In genomic region chr11:75760710-75761493, GRCh38 we compare ENCODE assay signal across 16 cellular contexts. TPM values are rescaled to one million over a fixed set of nuclear protein-coding genes. Genes with fewer than 3 reads are reported as not detected.
DNase-seq lines count a peak whose midpoint lies in the region; ATAC-seq, FAIRE-seq and TF ChIP-seq lines count a peak whose summit lies in the region.
"Had no signal": no experiment of that assay in that cellular context is flagged by ENCODE, and none has a peak within 500 bp of the region (broad histone marks: within the 10 kb centered on the region; RNA-seq: fewer than 3 reads in every experiment).

No MANE protein-coding gene starts in this region.

- DNase-seq in ACHN (peak; percentile 20), HS-5 (ENCODE audit: low read depth) (peak; percentile 69), GM12878 (ENCODE audit: low read depth, low spot score) (no peak), kidney glomerular epithelial cell (lab: John Stamatoyannopoulos, UW) (peak; percentile 2), lower leg skin (ENCODE audit: low spot score in 2 of 2) (no peak), NCI-H774 (lab: John Stamatoyannopoulos, UW) (no peak), NCI-H1694 (lab: John Stamatoyannopoulos, UW) (no peak), sigmoid colon (no peak)
- DNase-seq: AML-193, esophagus squamous epithelium, NCI-H1694 treated with DMSO at 0.1 percent for 48 hours, NCI-H748 treated with DMSO at 0.1 percent for 48 hours, Right ventricle myocardium superior, upper lobe of right lung had no signal

- no TSS peak for BruUV-seq in GM12878 (replicated peaks; lab: Mats Ljungman, UMichigan)

- no peak overlapping the region for H3K9ac ChIP-seq in GM12878 (ENCODE audit: control insufficient read depth, insufficient read depth, low read length)
- H3K9ac ChIP-seq: parathyroid adenoma had no signal

- TF ChIP-seq EP300 in GM12878 (IDR thresholded peaks at IDR 0.05; ENCODE audit: borderline replicate concordance in 1 of 2, control insufficient read depth in 1 of 2, low read depth in 2 of 2, low read length in 2 of 2), result no peak
- no peak for TF ChIP-seq EP300 in sigmoid colon (IDR thresholded peaks at IDR 0.05)

- in situ Hi-C loops in ACHN (cut with HindIII; ENCODE audit: low pct_ligation_motif_present, low pct_unique_long_range_greater_than_20kb, low sequenced_read_pairs) (no loop called here), GM12878 (cut with MboI) (no loop called here)

- H3K27ac ChIP-seq in GM12878 (ENCODE audit: control insufficient read depth, insufficient read depth) (no peak overlapping the region), sigmoid colon (no peak overlapping the region)
- H3K27ac ChIP-seq: esophagus squamous epithelium, parathyroid adenoma, upper lobe of right lung had no signal

- no peak for FAIRE-seq in GM12878 (lab: Jason Lieb, UNC)

- peaks cover under 1% of the 10 kb centered on the region for H3K4me1 ChIP-seq in GM12878 (ENCODE audit: control insufficient read depth, insufficient read depth, low read length)
- H3K4me1 ChIP-seq in sigmoid colon, result no peaks in the 10 kb centered on the region
- H3K4me1 ChIP-seq: esophagus squamous epithelium, parathyroid adenoma, upper lobe of right lung had no signal

- H3K36me3 ChIP-seq in GM12878 (ENCODE audit: control insufficient read depth in 2 of 2, insufficient read depth in 2 of 2, low read length in 1 of 2) (no peaks in the 10 kb centered on the region), sigmoid colon (no peaks in the 10 kb centered on the region)
- H3K36me3 ChIP-seq: esophagus squamous epithelium, upper lobe of right lung had no signal

- ATAC-seq in GM12878, result no peak; the same call in 2 of the 3 replicates
- ATAC-seq: upper lobe of right lung had no signal

- TF ChIP-seq RAD21 in GM12878 (IDR thresholded peaks at IDR 0.05; ENCODE audit: insufficient read depth, low read depth, low read length), result no peak

- H3K9me3 ChIP-seq in GM12878 (replicated peaks; ENCODE audit: control insufficient read depth, insufficient read depth, low read length), result no peaks in the 10 kb centered on the region
- H3K9me3 ChIP-seq in sigmoid colon, result no peaks in the 10 kb centered on the region
- H3K9me3 ChIP-seq: esophagus squamous epithelium, upper lobe of right lung had no signal

- SMC1A ChIA-PET in GM12878 (lab: Charles Lee; ENCODE audit: uncharacterized antibody, unreplicated experiment), result no interaction called here

- H4K20me1 ChIP-seq in GM12878 (ENCODE audit: control insufficient read depth, insufficient read depth), result no peaks in the 10 kb centered on the region

- RAD21 ChIA-PET in GM12878 (lab: Charles Lee; ENCODE audit: unreplicated experiment), result interaction anchor here (1.0 kb wide), 1 partner anchor 42 kb away, joined by 3 read pairs; no protein-coding TSS in a partner anchor

- H3K4me3 ChIP-seq in GM12878, result no peak overlapping the region
- no peak overlapping the region for H3K4me3 ChIP-seq in lower leg skin (ENCODE audit: low read depth, poor library complexity, severe bottlenecking)
- H3K4me3 ChIP-seq in sigmoid colon, result no peak overlapping the region
- H3K4me3 ChIP-seq: esophagus squamous epithelium, upper lobe of right lung had no signal

- TF ChIP-seq CTCF in GM12878 (IDR thresholded peaks at IDR 0.05 in 2 of 3, conservative IDR thresholded peaks at IDR 0.05 in 1 of 3; ENCODE audit: control insufficient read depth in 2 of 3, extremely low read depth in 1 of 3, insufficient read depth in 1 of 3, low read depth in 3 of 3, low read length in 3 of 3) (no peak), lower leg skin (IDR thresholded peaks at IDR 0.05) (no peak), sigmoid colon (IDR thresholded peaks at IDR 0.05) (no peak)

- no peak for TF ChIP-seq POLR2A in GM12878 (IDR thresholded peaks at IDR 0.05; ENCODE audit: low read depth, low read length)
- no peak for TF ChIP-seq POLR2A in lower leg skin (IDR thresholded peaks at IDR 0.05)
- TF ChIP-seq POLR2A in sigmoid colon (IDR thresholded peaks at IDR 0.05), result no peak

- no peaks in the 10 kb centered on the region for H3K27me3 ChIP-seq in GM12878 (replicated peaks in 1 of 2; ENCODE audit: control insufficient read depth in 2 of 2, insufficient read depth in 2 of 2, low read length in 1 of 2)
- H3K27me3 ChIP-seq in sigmoid colon, result no peaks in the 10 kb centered on the region
- H3K27me3 ChIP-seq: upper lobe of right lung had no signal

- no peak overlapping the region for H2AFZ ChIP-seq in GM12878 (ENCODE audit: control insufficient read depth, low read depth, low read length)
- H2AFZ ChIP-seq: parathyroid adenoma had no signal

- H3K4me2 ChIP-seq in GM12878 (ENCODE audit: control insufficient read depth, insufficient read depth), result no peak overlapping the region

- CTCF ChIA-PET in GM12878 (lab: Yijun Ruan, JAX), result interaction anchor here (0.6 to 1.6 kb wide), 3 partner anchors 41 to 353 kb away, joined by 3 to 4 read pairs (median 4); no protein-coding TSS in a partner anchor

- intact Hi-C loops in GM12878 (cut with micrococcal nuclease; ENCODE audit: unreplicated experiment), result loop anchor here (10.0 kb wide), 1 partner anchor 166 kb away; no protein-coding TSS in a partner anchor
- intact Hi-C loops in lower leg skin (cut with DNase I; ENCODE audit: low total_unique reads), result no loop called here
- intact Hi-C loops in sigmoid colon (cut with DNase I), result no loop called here

- POLR2A ChIA-PET in GM12878 (lab: Charles Lee), result no interaction called here

- 87% methylated on average over 3 of the region's 3 CpGs for WGBS in GM12878 (ENCODE audit: insufficient coverage, insufficient replicate concordance, low lambda C conversion rate, missing lambda C conversion rate)
- WGBS in lower leg skin, 2 donors, result 93 to 95% methylated on average over 3 of the region's 3 CpGs
- WGBS in sigmoid colon, 2 donors, result 87 to 92% methylated on average over 3 of the region's 3 CpGs

- no peaks in the 10 kb centered on the region for H3K79me2 ChIP-seq in GM12878 (ENCODE audit: control insufficient read depth, insufficient read depth, low read length)
- H3K79me2 ChIP-seq: parathyroid adenoma had no signal

RNA-seq across cellular contexts. Expression of gene DGAT2, which starts 7.7 kb away (rescaled TPM):
- 11.2 and 12.8 TPM in 2 replicates for total RNA-seq in GM12878 (2013; cell fraction: nucleolus; rRNA removed)
- 16.7 and 20.5 TPM in 2 replicates for total RNA-seq in GM12878 (2014; rRNA removed)
- 12.5 and 13.0 TPM in 2 replicates for total RNA-seq in GM12878 (2014; rRNA removed; fragmentation: Illumina TruSeq; extraction: Trizol)
- 19.5 and 21.0 TPM in 2 replicates for total RNA-seq in GM12878 (2021)
- 5.8 TPM for polyA plus RNA-seq in GM12878 (2011; ENCODE audit: low read depth)
- 15.2 and 25.9 TPM in 2 replicates for polyA plus RNA-seq in GM12878 (2011; rRNA removed)
- polyA plus RNA-seq in GM12878 (2011; cell fraction: cytosol; rRNA removed), result 22.0 and 29.0 TPM in 2 replicates
- 13.3 and 13.6 TPM in 2 replicates for polyA plus RNA-seq in GM12878 (2011; cell fraction: nucleus; rRNA removed)
- 7.4 and 8.5 TPM in 2 replicates for polyA plus RNA-seq in GM12878 (2012)
- polyA plus RNA-seq in GM12878 (2014; fragmentation: Illumina TruSeq; extraction: Trizol), result 17.0 and 23.0 TPM in 2 replicates
- 1 to 10 TPM; 5.1 to 5.5 TPM for polyA plus RNA-seq in GM12878 (2014; fragmentation: Nextera tagmentation; extraction: Ambion mirVana)
- 20.2 and 20.5 TPM in 2 replicates for polyA plus RNA-seq in GM12878 (2014; rRNA removed)
- 10 to 100 TPM; 17.2 to 17.9 TPM for polyA plus RNA-seq in GM12878 (2016; fragmentation: Nextera tagmentation; extraction: Ambion mirVana)
- 29.6 and 33.1 TPM in 2 replicates for polyA minus RNA-seq in GM12878 (2011; rRNA and poly(A)+ RNA removed)
- polyA minus RNA-seq in GM12878 (2011; cell fraction: cytosol; rRNA and poly(A)+ RNA removed), result 4.5 and 7.5 TPM in 2 replicates
- polyA minus RNA-seq in GM12878 (2011; cell fraction: nucleus; rRNA and poly(A)+ RNA removed), result 5.6 and 6.5 TPM in 2 replicates
- total RNA-seq in lower leg skin, result 100 to 1,000 TPM; 160 to 545 (median 289) TPM
- 10 to 100 TPM in 1 of 4 donors, 1 to 10 TPM in 1, under 1 TPM in 2; 0.55 to 20.3 (median 0.92) TPM for total RNA-seq in sigmoid colon
- polyA plus RNA-seq in sigmoid colon, result 10 to 100 TPM in 1 of 3 donors, 1 to 10 TPM in 2; 1.2 to 16.5 (median 3.6) TPM

RNA-seq across cellular contexts. Expression of gene MOGAT2, which starts 43.3 kb away (rescaled TPM):
- total RNA-seq in GM12878 (2013; cell fraction: nucleolus; rRNA removed), result 0.27 TPM in 2 replicates
- total RNA-seq in GM12878 (2014; rRNA removed) (0.05 and 0.28 TPM in 2 replicates), GM12878 (2014; rRNA removed; fragmentation: Illumina TruSeq; extraction: Trizol) (0.18 and 0.23 TPM in 2 replicates), GM12878 (2021) (0.44 and 0.45 TPM in 2 replicates), lower leg skin (10 to 100 TPM in 1 of 4 donors, 1 to 10 TPM in 1, under 1 TPM in 2; 0.21 to 12.6 (median 3.0) TPM), sigmoid colon (under 1 TPM in 1 of 4 donors, not detected in 3; 0.36 TPM)
- 0.17 TPM for polyA plus RNA-seq in GM12878 (2011; ENCODE audit: low read depth)
- polyA plus RNA-seq in GM12878 (2011; rRNA removed) (0.24 and 0.45 TPM in 2 replicates), GM12878 (2014; fragmentation: Illumina TruSeq; extraction: Trizol) (0.31 and 0.32 TPM in 2 replicates), GM12878 (2014; fragmentation: Nextera tagmentation; extraction: Ambion mirVana) (under 1 TPM; 0.16 to 0.21 TPM), GM12878 (2014; rRNA removed) (0.18 and 0.22 TPM in 2 replicates), GM12878 (2016; fragmentation: Nextera tagmentation; extraction: Ambion mirVana) (under 1 TPM in 1 of 2 experiments, not detected in 1; 0.15 TPM), sigmoid colon (10 to 100 TPM; 26.4 to 98.5 (median 28.2) TPM)
- polyA plus RNA-seq in GM12878 (2011; cell fraction: cytosol; rRNA removed), result 0.49 and 0.57 TPM in 2 replicates
- polyA plus RNA-seq in GM12878 (2011; cell fraction: nucleus; rRNA removed), result 0.35 and 0.49 TPM in 2 replicates
- polyA plus RNA-seq in GM12878 (2012), result 0.13 and 0.23 TPM in 2 replicates
- polyA minus RNA-seq in GM12878 (2011; rRNA and poly(A)+ RNA removed), result 0.66 and 0.72 TPM in 2 replicates
- polyA minus RNA-seq in GM12878 (2011; cell fraction: cytosol; rRNA and poly(A)+ RNA removed), result not detected in 2 replicates
- 0.12 and 0.38 TPM in 2 replicates for polyA minus RNA-seq in GM12878 (2011; cell fraction: nucleus; rRNA and poly(A)+ RNA removed)
- total RNA-seq: activated CD8-positive, alpha-beta memory T cell treated with anti-CD3 and anti-CD28 coated beads for 36 hours; esophagus squamous epithelium; upper lobe of right lung had no signal

RNA-seq across cellular contexts. Expression of gene UVRAG, which starts 54.1 kb away (rescaled TPM):
- total RNA-seq in GM12878 (2013; cell fraction: nucleolus; rRNA removed), result 344 and 366 TPM in 2 replicates
- 37.0 and 39.6 TPM in 2 replicates for total RNA-seq in GM12878 (2014; rRNA removed)
- total RNA-seq in GM12878 (2014; rRNA removed; fragmentation: Illumina TruSeq; extraction: Trizol), result 40.7 and 41.3 TPM in 2 replicates
- 42.9 and 43.4 TPM in 2 replicates for total RNA-seq in GM12878 (2021)
- polyA plus RNA-seq in GM12878 (2011; ENCODE audit: low read depth), result 19.8 TPM
- 36.9 and 52.3 TPM in 2 replicates for polyA plus RNA-seq in GM12878 (2011; rRNA removed)
- polyA plus RNA-seq in GM12878 (2011; cell fraction: cytosol; rRNA removed), result 20.1 and 23.2 TPM in 2 replicates
- 33.4 and 36.0 TPM in 2 replicates for polyA plus RNA-seq in GM12878 (2011; cell fraction: nucleus; rRNA removed)
- 24.8 and 28.3 TPM in 2 replicates for polyA plus RNA-seq in GM12878 (2012)
- polyA plus RNA-seq in GM12878 (2014; fragmentation: Illumina TruSeq; extraction: Trizol), result 31.8 and 35.3 TPM in 2 replicates
- 10 to 100 TPM in 1 of 2 experiments, 1 to 10 TPM in 1; 7.0 to 11.2 TPM for polyA plus RNA-seq in GM12878 (2014; fragmentation: Nextera tagmentation; extraction: Ambion mirVana)
- 24.0 and 26.7 TPM in 2 replicates for polyA plus RNA-seq in GM12878 (2014; rRNA removed)
- polyA plus RNA-seq in GM12878 (2016; fragmentation: Nextera tagmentation; extraction: Ambion mirVana), result 10 to 100 TPM; 37.9 to 43.4 TPM
- 72.7 and 77.2 TPM in 2 replicates for polyA minus RNA-seq in GM12878 (2011; rRNA and poly(A)+ RNA removed)
- polyA minus RNA-seq in GM12878 (2011; cell fraction: cytosol; rRNA and poly(A)+ RNA removed), result 17.0 and 18.5 TPM in 2 replicates
- 96.4 and 155 TPM in 2 replicates for polyA minus RNA-seq in GM12878 (2011; cell fraction: nucleus; rRNA and poly(A)+ RNA removed)
- total RNA-seq in lower leg skin, result 10 to 100 TPM; 14.6 to 28.0 (median 20.7) TPM
- total RNA-seq in sigmoid colon, result 10 to 100 TPM; 29.3 to 43.2 (median 35.6) TPM
- polyA plus RNA-seq in sigmoid colon, result 10 to 100 TPM in 1 of 3 donors, 1 to 10 TPM in 2; 4.9 to 10.8 (median 6.6) TPM

Comparison
In these comparisons a context has a peak if more than half of its experiments do, and no peak if none do; other contexts are left out.
1. DNase-seq: peak in ACHN (single experiment), HS-5 (single experiment) and kidney glomerular epithelial cell (single experiment); none in GM12878 (single experiment), lower leg skin (0 of 2), NCI-H774 (single experiment), NCI-H1694 (single experiment) and sigmoid colon (single experiment).
2. RNA of gene DGAT2, which starts 7.7 kb away (total RNA-seq): 160 to 545 TPM in lower leg skin; 11.2 to 21.0 TPM in GM12878 and 0.55 to 20.3 TPM in sigmoid colon; every median in the first group is over 4 times any median in the second.